ENCODE assay signal across 11 cellular contexts in the genomic region with DNA sequence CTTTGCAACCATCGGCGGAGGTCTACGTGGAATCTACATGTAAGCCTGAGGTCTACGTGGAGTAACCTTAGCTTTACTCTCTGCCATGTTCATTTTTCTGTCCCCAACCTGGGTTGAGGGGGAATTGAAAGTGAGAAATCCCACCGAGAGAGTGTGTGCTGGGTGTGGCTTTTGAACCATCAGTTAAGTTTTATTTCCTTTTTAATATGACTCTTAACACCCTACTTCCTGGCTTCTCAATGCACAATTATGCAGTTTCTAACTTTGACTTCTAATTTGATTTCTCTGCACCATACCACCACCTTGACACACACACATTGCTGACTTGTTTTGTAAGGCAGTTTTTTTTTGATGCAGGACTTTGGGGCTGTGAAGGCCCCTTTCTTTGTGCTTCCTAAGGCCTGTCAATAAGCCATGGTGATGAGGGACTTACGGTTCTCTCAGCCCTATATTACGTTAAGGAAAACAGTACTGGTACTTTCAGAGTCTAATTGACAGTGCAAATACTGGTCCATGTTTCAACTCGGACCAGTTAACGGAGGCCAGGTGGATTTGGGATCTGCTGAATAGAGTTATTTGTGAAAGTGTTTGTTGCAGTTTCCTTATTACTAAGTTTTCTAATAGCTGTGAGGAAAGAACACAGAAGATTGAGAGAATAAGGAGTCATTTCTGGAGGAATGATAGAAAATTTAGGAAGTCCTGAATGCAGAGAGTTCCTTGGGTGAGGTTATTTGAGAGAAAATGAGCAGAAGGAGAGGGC.
DNase-seq lines count a peak whose midpoint lies in the region; ATAC-seq and TF ChIP-seq lines count a peak whose summit lies in the region.
"Had no signal": no experiment of that assay in that cellular context is flagged by ENCODE, and none has a peak within 500 bp of the region (broad histone marks: within the 10 kb centered on the region; RNA-seq: fewer than 3 reads in every experiment).

No MANE protein-coding gene starts in this region.

- H3K79me2 ChIP-seq in mesendoderm (ENCODE audit: control insufficient read depth, insufficient read depth, low read length) (peaks cover 45% of the 10 kb centered on the region), PC-3 (ENCODE audit: low read length) (peaks cover 41% of the 10 kb centered on the region)

- H3K4me3 Mint-ChIP-seq in CD8-positive, alpha-beta T cell: peak overlapping the region; percentile 67
- peak overlapping the region; percentile 49 for H3K4me3 Mint-ChIP-seq in activated B cell treated with CpG ODN at 0.5 μM for 24 hours

- no peaks in the 10 kb centered on the region for H3K9me2 ChIP-seq in PC-3 (replicated peaks; ENCODE audit: low read length)

- H3K4me1 ChIP-seq in BLaER1 treated with 17β-estradiol and CSF1 and Interleukin-3, amounts not matched to agents 10 nM and 100 nM: peaks cover 43 to 62% (median 50%) of the 10 kb centered on the region in 10 experiments
- peaks cover 12% of the 10 kb centered on the region for H3K4me1 ChIP-seq in CD8-positive, alpha-beta T cell (ENCODE audit: insufficient read depth, low read length)
- H3K4me1 ChIP-seq in mesendoderm (ENCODE audit: control insufficient read depth, low read depth, low read length) (peaks cover 5% of the 10 kb centered on the region), PC-3 (ENCODE audit: insufficient read depth, low read length) (peaks cover 27% of the 10 kb centered on the region)
- H3K4me1 ChIP-seq: parathyroid adenoma had no signal

- H3K4ac ChIP-seq in mesendoderm (ENCODE audit: low read depth, low read length): no peak overlapping the region

- H3K4me1 Mint-ChIP-seq in CD8-positive, alpha-beta T cell (ENCODE audit: low read depth): peaks cover 65% of the 10 kb centered on the region
- peaks cover 78% of the 10 kb centered on the region for H3K4me1 Mint-ChIP-seq in activated B cell treated with CpG ODN at 0.5 μM for 24 hours

- no peak overlapping the region for H2BK120ac ChIP-seq in mesendoderm (ENCODE audit: low read depth, low read length)

- intact Hi-C loops in CD8-positive, alpha-beta T cell (cut with DNase I, micrococcal nuclease): no loop called here
- intact Hi-C loops in activated B cell treated with CpG ODN at 0.5 μM for 24 hours (cut with micrococcal nuclease): no loop called here
- intact Hi-C loops in PC-3 (cut with micrococcal nuclease): no loop called here

- no peaks in the 10 kb centered on the region for H3F3A ChIP-seq in PC-3 (ENCODE audit: low read length, unreplicated experiment)

- no peak overlapping the region for H4K8ac ChIP-seq in mesendoderm (ENCODE audit: low read depth, low read length)

- no peak overlapping the region for H2AK5ac ChIP-seq in mesendoderm (ENCODE audit: low read length)

- H3K27me3 ChIP-seq in BLaER1 treated with 17β-estradiol and CSF1 and Interleukin-3, amounts not matched to agents 10 nM and 100 nM: no peaks in the 10 kb centered on the region
- no peaks in the 10 kb centered on the region for H3K27me3 ChIP-seq in CD8-positive, alpha-beta T cell (ENCODE audit: insufficient read depth, low read length)
- H3K27me3 ChIP-seq in mesendoderm (ENCODE audit: insufficient read depth, low read length, poor library complexity) (no peaks in the 10 kb centered on the region), PC-3 (ENCODE audit: low read length) (no peaks in the 10 kb centered on the region)

- CTCF ChIA-PET in CD8-positive, alpha-beta T cell (lab: Charles Lee): no interaction called here
- CTCF ChIA-PET in activated B cell treated with CpG ODN at 0.5 μM for 24 hours (lab: Charles Lee): no interaction called here
- CTCF ChIA-PET in PC-3 (lab: Charles Lee): no interaction called here

- DNase-seq in CD8-positive, alpha-beta T cell: no peak
- no peak for DNase-seq in activated B cell treated with CpG ODN at 0.5 μM for 24 hours
- no peak for DNase-seq in mesendoderm
- DNase-seq in effector CD8-positive, alpha-beta T cell (lab: John Stamatoyannopoulos, UW): no peak
- no peak for DNase-seq in HUDEP-2 (lab: John Stamatoyannopoulos, UW; ENCODE audit: unreplicated experiment in 76 of 76)
- DNase-seq in PC-3: no peak
- DNase-seq: DND-41, small intestine had no signal

- H2BK5ac ChIP-seq in mesendoderm (ENCODE audit: low read length): no peak overlapping the region

- peaks cover 39% of the 10 kb centered on the region for H3K36me3 Mint-ChIP-seq in CD8-positive, alpha-beta T cell
- H3K36me3 Mint-ChIP-seq in activated B cell treated with CpG ODN at 0.5 μM for 24 hours (ENCODE audit: low read depth): peaks cover 38% of the 10 kb centered on the region

- H3K18ac ChIP-seq in mesendoderm (ENCODE audit: low read length): no peak overlapping the region

- TF ChIP-seq CTCF in CD8-positive, alpha-beta T cell (IDR thresholded peaks at IDR 0.05): no peak
- TF ChIP-seq CTCF in activated B cell treated with CpG ODN at 0.5 μM for 24 hours (IDR thresholded peaks at IDR 0.05) (no peak), PC-3 (conservative IDR thresholded peaks at IDR 0.05; ENCODE audit: low read depth, low read length) (no peak)

- H3K9ac ChIP-seq in BLaER1 treated with 17β-estradiol and CSF1 and Interleukin-3, amounts not matched to agents 10 nM and 100 nM: peak overlapping the region in 5 of 11 experiments; percentile 13 to 39 (median 28); a peak in 6 of 22 replicates
- H3K9ac ChIP-seq in mesendoderm (ENCODE audit: low read length) (no peak overlapping the region), PC-3 (ENCODE audit: low read length) (no peak overlapping the region)
- H3K9ac ChIP-seq: parathyroid adenoma had no signal

- peaks cover 21 to 91% (median 54%) of the 10 kb centered on the region in 11 experiments; a peak in 20 of 22 replicates for H4K20me1 ChIP-seq in BLaER1 treated with 17β-estradiol and CSF1 and Interleukin-3, amounts not matched to agents 10 nM and 100 nM
- no peaks in the 10 kb centered on the region for H4K20me1 ChIP-seq in PC-3 (ENCODE audit: low read length)

- peak overlapping the region; percentile 27 for H3K56ac ChIP-seq in mesendoderm (ENCODE audit: low read length)

- H3K27me3 Mint-ChIP-seq in CD8-positive, alpha-beta T cell (ENCODE audit: low read depth): no peaks in the 10 kb centered on the region
- H3K27me3 Mint-ChIP-seq in activated B cell treated with CpG ODN at 0.5 μM for 24 hours: no peaks in the 10 kb centered on the region

- no peak overlapping the region for H2AFZ ChIP-seq in PC-3 (ENCODE audit: low read length)
- H2AFZ ChIP-seq: parathyroid adenoma had no signal

- H3K27ac ChIP-seq in BLaER1 treated with 17β-estradiol and CSF1 and Interleukin-3, amounts not matched to agents 10 nM and 100 nM: peak overlapping the region in 10 of 11 experiments; percentile 13 to 55 (median 39); a peak in 18 of 22 replicates
- no peak overlapping the region for H3K27ac ChIP-seq in CD8-positive, alpha-beta T cell (ENCODE audit: low read depth, low read length)
- H3K27ac ChIP-seq in mesendoderm (ENCODE audit: low read depth, low read length) (no peak overlapping the region), PC-3 (ENCODE audit: low read length) (no peak overlapping the region)
- H3K27ac ChIP-seq: parathyroid adenoma had no signal

- peak overlapping the region; percentile 54 to 75 (median 68) for H3K4me2 ChIP-seq in BLaER1 treated with 17β-estradiol and CSF1 and Interleukin-3, amounts not matched to agents 10 nM and 100 nM
- H3K4me2 ChIP-seq in mesendoderm (ENCODE audit: low read length) (no peak overlapping the region), PC-3 (ENCODE audit: low read length) (no peak overlapping the region)

- H3K9me3 Mint-ChIP-seq in CD8-positive, alpha-beta T cell: no peaks in the 10 kb centered on the region
- no peaks in the 10 kb centered on the region for H3K9me3 Mint-ChIP-seq in activated B cell treated with CpG ODN at 0.5 μM for 24 hours

- no CpG with 5 or more reads among the region's 9 CpGs for WGBS in mesendoderm (ENCODE audit: extremely low coverage, insufficient coverage, low lambda C conversion rate)

- POLR2A ChIA-PET in CD8-positive, alpha-beta T cell (lab: Charles Lee): no interaction called here
- POLR2A ChIA-PET in activated B cell treated with CpG ODN at 0.5 μM for 24 hours (lab: Charles Lee): no interaction called here
- POLR2A ChIA-PET in PC-3 (lab: Charles Lee; ENCODE audit: unreplicated experiment): no interaction called here

- H3K27ac Mint-ChIP-seq in CD8-positive, alpha-beta T cell: peak overlapping the region; percentile 83
- peak overlapping the region; percentile 85 for H3K27ac Mint-ChIP-seq in activated B cell treated with CpG ODN at 0.5 μM for 24 hours

- peak; percentile 29 for ATAC-seq in CD8-positive, alpha-beta T cell
- ATAC-seq in activated B cell treated with CpG ODN at 0.5 μM for 24 hours (ENCODE audit: low read depth) (peak; percentile 82), GM19023 (IDR thresholded peaks at IDR 0.05; ENCODE audit: unreplicated experiment) (no peak), PC-3 (no peak)

- H4K5ac ChIP-seq in mesendoderm (ENCODE audit: low read length): no peak overlapping the region

- no peak overlapping the region for H3K23ac ChIP-seq in mesendoderm (ENCODE audit: low read length)

- H3K79me1 ChIP-seq in mesendoderm (ENCODE audit: low read length): peaks cover 18% of the 10 kb centered on the region

- no peak overlapping the region for H2BK15ac ChIP-seq in mesendoderm (replicated peaks; ENCODE audit: low read depth)

- peak overlapping the region in 2 of 10 experiments; percentile 9 to 18; a peak in 2 of 20 replicates for H3K4me3 ChIP-seq in BLaER1 treated with 17β-estradiol and CSF1 and Interleukin-3, amounts not matched to agents 10 nM and 100 nM
- no peak overlapping the region for H3K4me3 ChIP-seq in CD8-positive, alpha-beta T cell (ENCODE audit: low read depth, low read length)
- H3K4me3 ChIP-seq in mesendoderm (ENCODE audit: low read length) (no peak overlapping the region), PC-3 (ENCODE audit: low read length) (no peak overlapping the region)

- H3K36me3 ChIP-seq in BLaER1 treated with 17β-estradiol and CSF1 and Interleukin-3, amounts not matched to agents 10 nM and 100 nM: peaks cover 34 to 59% (median 47%) of the 10 kb centered on the region in 11 experiments
- H3K36me3 ChIP-seq in CD8-positive, alpha-beta T cell (ENCODE audit: insufficient read depth, low read length): peaks cover 7% of the 10 kb centered on the region
- H3K36me3 ChIP-seq in mesendoderm (ENCODE audit: control insufficient read depth, insufficient read depth, low read length) (no peaks in the 10 kb centered on the region), PC-3 (ENCODE audit: low read depth, low read length) (0 out of 2 replicates have a peak, but pooled peaks cover 4% of the 10 kb centered on the region)

- H3K9me3 ChIP-seq in BLaER1 treated with 17β-estradiol and CSF1 and Interleukin-3, amounts not matched to agents 10 nM and 100 nM (replicated peaks in 1 of 11): peaks cover 0 to 8% (median 0%) of the 10 kb centered on the region in 11 experiments; a peak in 2 of 22 replicates
- H3K9me3 ChIP-seq in CD8-positive, alpha-beta T cell (ENCODE audit: low read length): no peaks in the 10 kb centered on the region
- H3K9me3 ChIP-seq in PC-3 (ENCODE audit: low read length): no peaks in the 10 kb centered on the region

- no TSS peak for BruUV-seq in PC-3 (replicated peaks; lab: Mats Ljungman, UMichigan)

Comparison
In these comparisons a context has a peak if more than half of its experiments do, and no peak if none do; other contexts are left out.
1. H3K27ac ChIP-seq: peak in BLaER1 treated with 17β-estradiol and CSF1 and Interleukin-3, amounts not matched to agents 10 nM and 100 nM (10 of 11); none in CD8-positive, alpha-beta T cell (single experiment), mesendoderm (single experiment) and PC-3 (single experiment).
2. H3K4me2 ChIP-seq: peak in BLaER1 treated with 17β-estradiol and CSF1 and Interleukin-3, amounts not matched to agents 10 nM and 100 nM (11 of 11); none in mesendoderm (single experiment) and PC-3 (single experiment).
3. ATAC-seq: peak in CD8-positive, alpha-beta T cell (single experiment) and activated B cell treated with CpG ODN at 0.5 μM for 24 hours (single experiment); none in GM19023 (single experiment) and PC-3 (single experiment).